In the genomic region with DNA sequence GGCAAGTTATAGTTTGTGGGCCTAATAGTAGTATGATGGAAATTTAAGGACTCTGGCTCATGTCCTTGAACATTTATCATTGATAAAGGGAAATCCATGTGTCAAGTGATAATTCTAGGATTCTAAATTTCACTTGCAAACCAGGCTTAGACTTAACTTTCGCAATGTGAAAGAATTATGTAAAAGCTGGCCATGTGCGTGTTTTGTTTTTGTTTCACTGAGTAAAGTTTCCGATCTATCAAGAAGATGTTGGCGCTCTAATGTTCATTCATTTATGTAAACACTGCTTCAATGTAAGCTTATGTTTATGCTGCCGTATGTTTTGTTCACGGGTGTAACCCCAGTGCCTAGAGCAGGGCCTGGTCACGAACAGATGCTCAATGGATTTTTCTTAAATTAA, we compare ENCODE assay signal across 17 cellular contexts.
A peak's percentile ranks its signal among the peaks of the same experiment; 100 is the strongest.
DNase-seq lines count a peak whose midpoint lies in the region; ATAC-seq and TF ChIP-seq lines count a peak whose summit lies in the region.
"Had no signal": no experiment of that assay in that cellular context is flagged by ENCODE, and none has a peak within 500 bp of the region (broad histone marks: within the 10 kb centered on the region; RNA-seq: fewer than 3 reads in every experiment).

No MANE protein-coding gene starts in this region.

- H3K36me3 Mint-ChIP-seq in WTC11 (peaks cover 5% of the 10 kb centered on the region), glutamatergic neuron (ENCODE audit: unreplicated experiment) (peaks cover 3% of the 10 kb centered on the region), nephron (ENCODE audit: low read depth) (peaks cover 25% of the 10 kb centered on the region)
- H3K36me3 Mint-ChIP-seq: CD14-positive monocyte; CD4-positive, alpha-beta memory T cell had no signal

- CTCF ChIA-PET in WTC11 (lab: Charles Lee): no interaction called here

- H3K27ac Mint-ChIP-seq in WTC11: peak overlapping the region; percentile 22
- H3K27ac Mint-ChIP-seq in glutamatergic neuron (ENCODE audit: unreplicated experiment): peak overlapping the region; percentile 16
- peak overlapping the region; percentile 28 to 81 (median 28) for H3K27ac Mint-ChIP-seq in nephron
- H3K27ac Mint-ChIP-seq: CD14-positive monocyte; CD4-positive, alpha-beta memory T cell had no signal

- H3K36me3 ChIP-seq in gastrocnemius medialis: no peaks in the 10 kb centered on the region
- H3K36me3 ChIP-seq: BLaER1 had no signal

- no peak for TF ChIP-seq POLR2A in gastrocnemius medialis (IDR thresholded peaks at IDR 0.05)

- H3K9me3 Mint-ChIP-seq in WTC11 (no peaks in the 10 kb centered on the region), glutamatergic neuron (ENCODE audit: unreplicated experiment) (peaks cover 10% of the 10 kb centered on the region), nephron (no peaks in the 10 kb centered on the region)
- H3K9me3 Mint-ChIP-seq: CD14-positive monocyte had no signal

- POLR2A ChIA-PET in WTC11 (lab: Charles Lee): no interaction called here

- in situ Hi-C loops in gastrocnemius medialis (cut with MboI; ENCODE audit: low sequenced_read_pairs in 4 of 4): no loop called here

- no peaks in the 10 kb centered on the region for H3K9me3 ChIP-seq in gastrocnemius medialis
- H3K9me3 ChIP-seq: A549 had no signal

- no peak for ATAC-seq in WTC11
- no peak for ATAC-seq in GM19452 (IDR thresholded peaks at IDR 0.05; ENCODE audit: unreplicated experiment)
- no peak for ATAC-seq in gastrocnemius medialis
- no peak for ATAC-seq in HG03095 (IDR thresholded peaks at IDR 0.05; ENCODE audit: unreplicated experiment)
- ATAC-seq: A549 had no signal

- TF ChIP-seq CTCF in WTC11 (IDR thresholded peaks at IDR 0.05) (no peak), glutamatergic neuron (IDR thresholded peaks at IDR 0.05; ENCODE audit: partially characterized antibody, unreplicated experiment) (no peak), nephron (IDR thresholded peaks at IDR 0.05; ENCODE audit: unreplicated experiment in 3 of 3) (no peak), gastrocnemius medialis (IDR thresholded peaks at IDR 0.05 in 4 of 5, conservative IDR thresholded peaks at IDR 0.05 in 1 of 5) (no peak)

- no peaks in the 10 kb centered on the region for H3K27me3 ChIP-seq in gastrocnemius medialis
- H3K27me3 ChIP-seq: BLaER1 had no signal

- no peak for DNase-seq in WTC11 (ENCODE audit: low spot score)
- DNase-seq in glutamatergic neuron: no peak
- DNase-seq in gastrocnemius medialis: no peak
- no peak for DNase-seq in A172 (ENCODE audit: low spot score)
- DNase-seq: AML-193; CD4-positive, alpha-beta memory T cell; DMS79 treated with DMSO at 0.1 percent for 48 hours; GF-D8; GM23248; H7 had no signal

- H3K4me1 Mint-ChIP-seq in WTC11 (peaks cover 18% of the 10 kb centered on the region), glutamatergic neuron (ENCODE audit: low read depth, unreplicated experiment) (peaks cover 29% of the 10 kb centered on the region), nephron (peaks cover 39% of the 10 kb centered on the region)
- H3K4me1 Mint-ChIP-seq: CD4-positive, alpha-beta memory T cell had no signal

- no peak overlapping the region for H3K4me3 Mint-ChIP-seq in WTC11
- no peak overlapping the region for H3K4me3 Mint-ChIP-seq in glutamatergic neuron (ENCODE audit: unreplicated experiment)
- no peak overlapping the region for H3K4me3 Mint-ChIP-seq in nephron
- H3K4me3 Mint-ChIP-seq: CD14-positive monocyte; CD4-positive, alpha-beta memory T cell had no signal

- H3K27me3 Mint-ChIP-seq in WTC11 (ENCODE audit: low read depth) (no peaks in the 10 kb centered on the region), glutamatergic neuron (ENCODE audit: unreplicated experiment) (peaks cover 5% of the 10 kb centered on the region), nephron (ENCODE audit: low read depth) (no peaks in the 10 kb centered on the region)
- H3K27me3 Mint-ChIP-seq: CD4-positive, alpha-beta memory T cell had no signal

- H3K4me1 ChIP-seq in gastrocnemius medialis: no peaks in the 10 kb centered on the region
- H3K4me1 ChIP-seq: BLaER1 had no signal

- intact Hi-C loops in gastrocnemius medialis (cut with DNase I; ENCODE audit: low total_unique reads): no loop called here

- no peak overlapping the region for H3K27ac ChIP-seq in gastrocnemius medialis
- H3K27ac ChIP-seq: BLaER1, GM23248, KMS-11 had no signal

- no peak overlapping the region for H3K4me3 ChIP-seq in gastrocnemius medialis
- H3K4me3 ChIP-seq: A549, BLaER1, GM23248 had no signal

TF ChIP-seq in WTC11, 78 proteins besides CTCF, POLR2A, EP300 and RAD21:
- TF ChIP-seq NR2C2 (CRISPR knock-in tag; IDR thresholded peaks at IDR 0.05) (no peak), CREM (CRISPR knock-in tag; IDR thresholded peaks at IDR 0.05) (no peak), SOX15 (CRISPR knock-in tag; IDR thresholded peaks at IDR 0.05) (no peak), GRHL2 (CRISPR knock-in tag; IDR thresholded peaks at IDR 0.05; ENCODE audit: insufficient replicate concordance, severe bottlenecking) (no peak), TCF7 (CRISPR knock-in tag; IDR thresholded peaks at IDR 0.05; ENCODE audit: low read depth) (no peak)
- TF ChIP-seq, protein P1, sequence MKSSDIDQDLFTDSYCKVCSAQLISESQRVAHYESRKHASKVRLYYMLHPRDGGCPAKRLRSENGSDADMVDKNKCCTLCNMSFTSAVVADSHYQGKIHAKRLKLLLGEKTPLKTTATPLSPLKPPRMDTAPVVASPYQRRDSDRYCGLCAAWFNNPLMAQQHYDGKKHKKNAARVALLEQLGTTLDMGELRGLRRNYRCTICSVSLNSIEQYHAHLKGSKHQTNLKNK (CRISPR knock-in tag; IDR thresholded peaks at IDR 0.05): no peak
- TF ChIP-seq, protein P2, sequence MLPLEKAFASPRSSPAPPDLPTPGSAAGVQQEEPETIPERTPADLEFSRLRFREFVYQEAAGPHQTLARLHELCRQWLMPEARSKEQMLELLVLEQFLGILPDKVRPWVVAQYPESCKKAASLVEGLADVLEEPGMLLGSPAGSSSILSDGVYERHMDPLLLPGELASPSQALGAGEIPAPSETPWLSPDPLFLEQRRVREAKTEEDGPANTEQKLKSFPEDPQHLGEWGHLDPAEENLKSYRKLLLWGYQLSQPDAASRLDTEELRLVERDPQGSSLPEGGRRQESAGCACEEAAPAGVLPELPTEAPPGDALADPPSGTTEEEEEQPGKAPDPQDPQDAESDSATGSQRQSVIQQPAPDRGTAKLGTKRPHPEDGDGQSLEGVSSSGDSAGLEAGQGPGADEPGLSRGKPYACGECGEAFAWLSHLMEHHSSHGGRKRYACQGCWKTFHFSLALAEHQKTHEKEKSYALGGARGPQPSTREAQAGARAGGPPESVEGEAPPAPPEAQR (CRISPR knock-in tag; IDR thresholded peaks at IDR 0.05): no peak
TF ChIP-seq in WTC11: peak in this region for 0.
